3 cellular contexts compared by ENCODE assay signal in genomic region chr2:119264781-119265692, GRCh38.
TF ChIP-seq lines count a peak whose summit lies in the region.

No MANE protein-coding gene starts in this region.

TF ChIP-seq in GM23338, 12 proteins besides CTCF, POLR2A, EP300 and RAD21:
- TF ChIP-seq POLR2AphosphoS5 (IDR thresholded peaks at IDR 0.05; ENCODE audit: low read depth) (peak; percentile 37; the same call in 1 of the 2 replicates), REST (IDR thresholded peaks at IDR 0.05; ENCODE audit: unreplicated experiment) (no peak), ZNF331 (CRISPR knock-in tag; IDR thresholded peaks at IDR 0.05; ENCODE audit: low read depth) (no peak), EZH2phosphoT487 (IDR thresholded peaks at IDR 0.05; ENCODE audit: unreplicated experiment) (no peak), EZH2 (IDR thresholded peaks at IDR 0.05; ENCODE audit: low read depth, unreplicated experiment) (no peak)
- TF ChIP-seq, protein P1, sequence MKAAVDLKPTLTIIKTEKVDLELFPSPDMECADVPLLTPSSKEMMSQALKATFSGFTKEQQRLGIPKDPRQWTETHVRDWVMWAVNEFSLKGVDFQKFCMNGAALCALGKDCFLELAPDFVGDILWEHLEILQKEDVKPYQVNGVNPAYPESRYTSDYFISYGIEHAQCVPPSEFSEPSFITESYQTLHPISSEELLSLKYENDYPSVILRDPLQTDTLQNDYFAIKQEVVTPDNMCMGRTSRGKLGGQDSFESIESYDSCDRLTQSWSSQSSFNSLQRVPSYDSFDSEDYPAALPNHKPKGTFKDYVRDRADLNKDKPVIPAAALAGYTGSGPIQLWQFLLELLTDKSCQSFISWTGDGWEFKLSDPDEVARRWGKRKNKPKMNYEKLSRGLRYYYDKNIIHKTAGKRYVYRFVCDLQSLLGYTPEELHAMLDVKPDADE (IDR thresholded peaks at IDR 0.05): no peak

TF ChIP-seq in Ishikawa, 13 proteins besides CTCF, POLR2A, EP300 and RAD21:
- TF ChIP-seq FOXM1 (IDR thresholded peaks at IDR 0.05; ENCODE audit: borderline replicate concordance, low read depth): no peak

TF ChIP-seq in GM12878, 131 proteins besides CTCF, POLR2A, EP300 and RAD21:
- TF ChIP-seq ZNF274 (IDR thresholded peaks at IDR 0.05; ENCODE audit: insufficient read depth, insufficient read length): no peak
- TF ChIP-seq BHLHE40 (IDR thresholded peaks at IDR 0.05; ENCODE audit: borderline replicate concordance in 1 of 2, low read depth in 2 of 2, low read length in 1 of 2): peak in 1 of 2 experiments; percentile 20; a peak in 1 of 4 replicates
- TF ChIP-seq KDM1A (IDR thresholded peaks at IDR 0.05; ENCODE audit: borderline replicate concordance): no peak
- TF ChIP-seq STAT1 (conservative IDR thresholded peaks at IDR 0.05): no peak
- no peak for TF ChIP-seq GABPA (IDR thresholded peaks at IDR 0.05; ENCODE audit: low read depth)
- peak; percentile 87 for TF ChIP-seq SMC3 (IDR thresholded peaks at IDR 0.05; ENCODE audit: borderline replicate concordance, low read length)
- TF ChIP-seq TAF1 (IDR thresholded peaks at IDR 0.05; ENCODE audit: borderline replicate concordance, low read depth, low read length): no peak
- no peak for TF ChIP-seq FOXM1 (IDR thresholded peaks at IDR 0.05; ENCODE audit: low read depth, low read length)
- no peak for TF ChIP-seq PAX5 (IDR thresholded peaks at IDR 0.05; ENCODE audit: borderline replicate concordance, low read depth, low read length)
- TF ChIP-seq GATAD2B (conservative IDR thresholded peaks at IDR 0.05; ENCODE audit: low read depth): no peak
- TF ChIP-seq SMARCA5 (IDR thresholded peaks at IDR 0.05): peak; percentile 51; the same call in 1 of the 2 replicates
- no peak for TF ChIP-seq HDAC6 (IDR thresholded peaks at IDR 0.05; ENCODE audit: unreplicated experiment)
- no peak for TF ChIP-seq IKZF2 (IDR thresholded peaks at IDR 0.05)
- TF ChIP-seq YY1 (IDR thresholded peaks at IDR 0.05; ENCODE audit: low read depth, low read length): peak; percentile 50; the same call in 1 of the 2 replicates
- TF ChIP-seq NR2C2 (IDR thresholded peaks at IDR 0.05; ENCODE audit: borderline replicate concordance, control insufficient read depth, insufficient read length, low read depth): no peak
- 0 out of 2 replicates have a peak, but pooled peaks have one; percentile 37 for TF ChIP-seq LARP7 (IDR thresholded peaks at IDR 0.05)
